Comparison of ENCODE assay signal across 1 cellular context in the genomic region with DNA sequence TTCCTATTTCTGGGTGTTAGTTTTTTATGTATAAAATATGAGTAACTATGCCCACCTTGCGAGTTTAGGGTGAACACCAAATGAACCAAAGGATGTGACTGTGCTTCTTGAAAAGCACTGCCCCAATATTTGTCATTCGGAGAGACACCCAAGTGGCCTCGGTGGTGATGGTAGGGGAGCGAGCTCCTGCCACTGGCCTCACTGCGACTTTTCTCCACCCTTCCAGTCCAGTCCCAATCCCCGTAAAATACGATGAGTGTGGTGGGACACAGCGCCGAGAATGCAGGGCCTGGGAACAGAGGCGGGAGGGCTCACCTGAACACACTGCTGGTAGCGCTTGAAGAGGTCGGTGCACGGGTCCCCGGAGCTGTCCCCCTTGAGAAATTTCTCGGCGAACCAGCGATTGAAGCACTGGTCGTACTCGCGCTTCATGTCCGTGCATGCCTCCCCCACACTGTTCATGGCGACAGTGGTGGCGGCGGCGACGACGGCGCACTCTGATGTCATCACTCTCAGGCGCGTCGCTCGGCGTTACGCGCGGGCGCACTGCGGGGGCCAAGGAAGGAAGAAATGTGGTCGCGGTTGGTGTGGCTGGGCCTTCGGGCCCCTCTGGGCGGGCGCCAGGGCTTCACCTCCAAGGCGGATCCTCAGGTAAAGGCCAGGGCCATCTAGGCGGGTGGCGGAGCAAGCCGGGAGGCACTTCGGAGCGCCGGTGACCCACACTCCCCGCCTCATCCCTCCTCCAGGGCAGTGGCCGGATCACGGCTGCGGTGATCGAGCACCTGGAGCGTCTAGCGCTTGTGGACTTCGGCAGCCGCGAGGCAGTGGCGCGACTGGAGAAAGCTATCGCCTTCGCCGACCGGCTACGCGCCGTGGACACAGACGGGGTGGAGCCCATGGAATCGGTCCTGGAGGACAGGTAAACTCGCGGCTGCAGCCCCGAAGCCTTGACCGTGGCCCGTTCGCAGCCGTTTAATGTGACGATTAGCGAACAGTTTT.
TF ChIP-seq lines count a peak whose summit lies in the region.

A gene with protein sequence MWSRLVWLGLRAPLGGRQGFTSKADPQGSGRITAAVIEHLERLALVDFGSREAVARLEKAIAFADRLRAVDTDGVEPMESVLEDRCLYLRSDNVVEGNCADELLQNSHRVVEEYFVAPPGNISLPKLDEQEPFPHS (plus strand): TSS at position 534 of the 999 bp plus-strand sequence. CDS start 37 bp downstream, at position 571.
A gene (minus strand): TSS at position 474 of the 999 bp plus-strand sequence. CDS start 12 bp downstream, at position 462.

TF ChIP-seq in HepG2, 621 proteins besides CTCF, POLR2A, EP300 and RAD21 (continued from another document and continues in another):
- TF ChIP-seq, protein P1, sequence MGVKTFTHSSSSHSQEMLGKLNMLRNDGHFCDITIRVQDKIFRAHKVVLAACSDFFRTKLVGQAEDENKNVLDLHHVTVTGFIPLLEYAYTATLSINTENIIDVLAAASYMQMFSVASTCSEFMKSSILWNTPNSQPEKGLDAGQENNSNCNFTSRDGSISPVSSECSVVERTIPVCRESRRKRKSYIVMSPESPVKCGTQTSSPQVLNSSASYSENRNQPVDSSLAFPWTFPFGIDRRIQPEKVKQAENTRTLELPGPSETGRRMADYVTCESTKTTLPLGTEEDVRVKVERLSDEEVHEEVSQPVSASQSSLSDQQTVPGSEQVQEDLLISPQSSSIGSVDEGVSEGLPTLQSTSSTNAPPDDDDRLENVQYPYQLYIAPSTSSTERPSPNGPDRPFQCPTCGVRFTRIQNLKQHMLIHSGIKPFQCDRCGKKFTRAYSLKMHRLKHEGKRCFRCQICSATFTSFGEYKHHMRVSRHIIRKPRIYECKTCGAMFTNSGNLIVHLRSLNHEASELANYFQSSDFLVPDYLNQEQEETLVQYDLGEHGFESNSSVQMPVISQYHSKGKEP (CRISPR knock-in tag; IDR thresholded peaks at IDR 0.05) = peak; percentile 44; the same call in 1 of the 2 replicates
- TF ChIP-seq, protein P2, sequence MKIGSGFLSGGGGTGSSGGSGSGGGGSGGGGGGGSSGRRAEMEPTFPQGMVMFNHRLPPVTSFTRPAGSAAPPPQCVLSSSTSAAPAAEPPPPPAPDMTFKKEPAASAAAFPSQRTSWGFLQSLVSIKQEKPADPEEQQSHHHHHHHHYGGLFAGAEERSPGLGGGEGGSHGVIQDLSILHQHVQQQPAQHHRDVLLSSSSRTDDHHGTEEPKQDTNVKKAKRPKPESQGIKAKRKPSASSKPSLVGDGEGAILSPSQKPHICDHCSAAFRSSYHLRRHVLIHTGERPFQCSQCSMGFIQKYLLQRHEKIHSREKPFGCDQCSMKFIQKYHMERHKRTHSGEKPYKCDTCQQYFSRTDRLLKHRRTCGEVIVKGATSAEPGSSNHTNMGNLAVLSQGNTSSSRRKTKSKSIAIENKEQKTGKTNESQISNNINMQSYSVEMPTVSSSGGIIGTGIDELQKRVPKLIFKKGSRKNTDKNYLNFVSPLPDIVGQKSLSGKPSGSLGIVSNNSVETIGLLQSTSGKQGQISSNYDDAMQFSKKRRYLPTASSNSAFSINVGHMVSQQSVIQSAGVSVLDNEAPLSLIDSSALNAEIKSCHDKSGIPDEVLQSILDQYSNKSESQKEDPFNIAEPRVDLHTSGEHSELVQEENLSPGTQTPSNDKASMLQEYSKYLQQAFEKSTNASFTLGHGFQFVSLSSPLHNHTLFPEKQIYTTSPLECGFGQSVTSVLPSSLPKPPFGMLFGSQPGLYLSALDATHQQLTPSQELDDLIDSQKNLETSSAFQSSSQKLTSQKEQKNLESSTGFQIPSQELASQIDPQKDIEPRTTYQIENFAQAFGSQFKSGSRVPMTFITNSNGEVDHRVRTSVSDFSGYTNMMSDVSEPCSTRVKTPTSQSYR (CRISPR knock-in tag; IDR thresholded peaks at IDR 0.05; ENCODE audit: borderline replicate concordance) = peak; percentile 92
- TF ChIP-seq ZNF430 (CRISPR knock-in tag; IDR thresholded peaks at IDR 0.05) (peak; percentile 76; the same call in 1 of the 2 replicates), U2AF1 (optimal IDR thresholded peaks at IDR 0.05; ENCODE audit: low read depth, low read length) (peak; percentile 50), MIXL1 (CRISPR knock-in tag; IDR thresholded peaks at IDR 0.05) (peak; percentile 75), GZF1 (CRISPR knock-in tag; IDR thresholded peaks at IDR 0.05) (peak; percentile 35; the same call in 1 of the 2 replicates), ZNF772 (CRISPR knock-in tag; IDR thresholded peaks at IDR 0.05) (peak; percentile 97), BCL6 (CRISPR knock-in tag; IDR thresholded peaks at IDR 0.05) (peak; percentile 50), ZNF790 (CRISPR knock-in tag; IDR thresholded peaks at IDR 0.05; ENCODE audit: borderline replicate concordance) (0 out of 2 replicates have a peak, but pooled peaks have one; percentile 30), GABPB1 (CRISPR knock-in tag; IDR thresholded peaks at IDR 0.05) (peak; percentile 91), RBFOX2 (IDR thresholded peaks at IDR 0.05; ENCODE audit: low read depth, low read length) (peak; percentile 99), TARDBP (CRISPR knock-in tag; IDR thresholded peaks at IDR 0.05) (peak; percentile 95), XBP1 (CRISPR knock-in tag; IDR thresholded peaks at IDR 0.05) (no peak), SP4 (CRISPR knock-in tag; IDR thresholded peaks at IDR 0.05) (peak; percentile 70; the same call in 1 of the 2 replicates), ZFP37 (CRISPR knock-in tag; IDR thresholded peaks at IDR 0.05; ENCODE audit: borderline replicate concordance) (peak; percentile 63; the same call in 1 of the 2 replicates), PCBP1 (IDR thresholded peaks at IDR 0.05; ENCODE audit: borderline replicate concordance, low read depth, low read length) (peak; percentile 91; the same call in 1 of the 2 replicates), ZNF547 (CRISPR knock-in tag; IDR thresholded peaks at IDR 0.05) (peak; percentile 52; the same call in 1 of the 2 replicates), POLR2AphosphoS2 (IDR thresholded peaks at IDR 0.05; ENCODE audit: low read depth, low read length) (peak; percentile 44; the same call in 1 of the 2 replicates), STAT5B (CRISPR knock-in tag; IDR thresholded peaks at IDR 0.05) (peak; percentile 87), ZEB1 (IDR thresholded peaks at IDR 0.05; ENCODE audit: insufficient replicate concordance, low read depth) (peak; percentile 30), ZNF496 (CRISPR knock-in tag; IDR thresholded peaks at IDR 0.05; ENCODE audit: insufficient replicate concordance) (no peak), MEIS1 (CRISPR knock-in tag; IDR thresholded peaks at IDR 0.05; ENCODE audit: borderline replicate concordance) (peak; percentile 82; the same call in 1 of the 2 replicates), FOXK1 (CRISPR knock-in tag; IDR thresholded peaks at IDR 0.05; ENCODE audit: borderline replicate concordance, low read depth) (peak; percentile 96), ISL2 (CRISPR knock-in tag; IDR thresholded peaks at IDR 0.05) (peak; percentile 74), TOPORS (CRISPR knock-in tag; IDR thresholded peaks at IDR 0.05) (no peak; the same call in 1 of the 2 replicates), KLF15 (CRISPR knock-in tag; IDR thresholded peaks at IDR 0.05; ENCODE audit: borderline replicate concordance) (0 out of 2 replicates have a peak, but pooled peaks have one; percentile 71), HNF4A (CRISPR knock-in tag; IDR thresholded peaks at IDR 0.05) (peak; percentile 48; the same call in 1 of the 2 replicates), SNAPC2 (CRISPR knock-in tag; IDR thresholded peaks at IDR 0.05) (peak; percentile 80; the same call in 1 of the 2 replicates), ZBTB42 (CRISPR knock-in tag; IDR thresholded peaks at IDR 0.05) (0 out of 2 replicates have a peak, but pooled peaks have one; percentile 33), CREM (IDR thresholded peaks at IDR 0.05) (peak; percentile 99), CREM (CRISPR knock-in tag; IDR thresholded peaks at IDR 0.05) (peak; percentile 99), ASH2L (IDR thresholded peaks at IDR 0.05; ENCODE audit: insufficient read length, low read depth, low read length) (peak; percentile 97), KDM1A (CRISPR knock-in tag; IDR thresholded peaks at IDR 0.05) (0 out of 2 replicates have a peak, but pooled peaks have one; percentile 17), GATAD1 (CRISPR knock-in tag; IDR thresholded peaks at IDR 0.05) (peak; percentile 100), SP1 (IDR thresholded peaks at IDR 0.05) (no peak), SP1 (CRISPR knock-in tag; IDR thresholded peaks at IDR 0.05) (peak; percentile 88)
- TF ChIP-seq, protein P3, sequence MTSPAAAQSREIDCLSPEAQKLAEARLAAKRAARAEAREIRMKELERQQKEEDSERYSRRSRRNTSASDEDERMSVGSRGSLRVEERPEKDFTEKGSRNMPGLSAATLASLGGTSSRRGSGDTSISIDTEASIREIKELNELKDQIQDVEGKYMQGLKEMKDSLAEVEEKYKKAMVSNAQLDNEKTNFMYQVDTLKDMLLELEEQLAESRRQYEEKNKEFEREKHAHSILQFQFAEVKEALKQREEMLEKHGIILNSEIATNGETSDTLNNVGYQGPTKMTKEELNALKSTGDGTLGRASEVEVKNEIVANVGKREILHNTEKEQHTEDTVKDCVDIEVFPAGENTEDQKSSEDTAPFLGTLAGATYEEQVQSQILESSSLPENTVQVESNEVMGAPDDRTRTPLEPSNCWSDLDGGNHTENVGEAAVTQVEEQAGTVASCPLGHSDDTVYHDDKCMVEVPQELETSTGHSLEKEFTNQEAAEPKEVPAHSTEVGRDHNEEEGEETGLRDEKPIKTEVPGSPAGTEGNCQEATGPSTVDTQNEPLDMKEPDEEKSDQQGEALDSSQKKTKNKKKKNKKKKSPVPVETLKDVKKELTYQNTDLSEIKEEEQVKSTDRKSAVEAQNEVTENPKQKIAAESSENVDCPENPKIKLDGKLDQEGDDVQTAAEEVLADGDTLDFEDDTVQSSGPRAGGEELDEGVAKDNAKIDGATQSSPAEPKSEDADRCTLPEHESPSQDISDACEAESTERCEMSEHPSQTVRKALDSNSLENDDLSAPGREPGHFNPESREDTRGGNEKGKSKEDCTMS (CRISPR knock-in tag; conservative IDR thresholded peaks at IDR 0.05) = 0 out of 2 replicates have a peak, but pooled peaks have one; percentile 70
- TF ChIP-seq, protein P4, sequence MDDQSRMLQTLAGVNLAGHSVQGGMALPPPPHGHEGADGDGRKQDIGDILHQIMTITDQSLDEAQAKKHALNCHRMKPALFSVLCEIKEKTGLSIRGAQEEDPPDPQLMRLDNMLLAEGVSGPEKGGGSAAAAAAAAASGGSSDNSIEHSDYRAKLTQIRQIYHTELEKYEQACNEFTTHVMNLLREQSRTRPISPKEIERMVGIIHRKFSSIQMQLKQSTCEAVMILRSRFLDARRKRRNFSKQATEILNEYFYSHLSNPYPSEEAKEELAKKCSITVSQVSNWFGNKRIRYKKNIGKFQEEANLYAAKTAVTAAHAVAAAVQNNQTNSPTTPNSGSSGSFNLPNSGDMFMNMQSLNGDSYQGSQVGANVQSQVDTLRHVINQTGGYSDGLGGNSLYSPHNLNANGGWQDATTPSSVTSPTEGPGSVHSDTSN (CRISPR knock-in tag; IDR thresholded peaks at IDR 0.05; ENCODE audit: borderline replicate concordance) = no peak
- TF ChIP-seq, protein P5, sequence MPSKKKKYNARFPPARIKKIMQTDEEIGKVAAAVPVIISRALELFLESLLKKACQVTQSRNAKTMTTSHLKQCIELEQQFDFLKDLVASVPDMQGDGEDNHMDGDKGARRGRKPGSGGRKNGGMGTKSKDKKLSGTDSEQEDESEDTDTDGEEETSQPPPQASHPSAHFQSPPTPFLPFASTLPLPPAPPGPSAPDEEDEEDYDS (CRISPR knock-in tag; IDR thresholded peaks at IDR 0.05) = peak; percentile 79
- TF ChIP-seq, protein P6, sequence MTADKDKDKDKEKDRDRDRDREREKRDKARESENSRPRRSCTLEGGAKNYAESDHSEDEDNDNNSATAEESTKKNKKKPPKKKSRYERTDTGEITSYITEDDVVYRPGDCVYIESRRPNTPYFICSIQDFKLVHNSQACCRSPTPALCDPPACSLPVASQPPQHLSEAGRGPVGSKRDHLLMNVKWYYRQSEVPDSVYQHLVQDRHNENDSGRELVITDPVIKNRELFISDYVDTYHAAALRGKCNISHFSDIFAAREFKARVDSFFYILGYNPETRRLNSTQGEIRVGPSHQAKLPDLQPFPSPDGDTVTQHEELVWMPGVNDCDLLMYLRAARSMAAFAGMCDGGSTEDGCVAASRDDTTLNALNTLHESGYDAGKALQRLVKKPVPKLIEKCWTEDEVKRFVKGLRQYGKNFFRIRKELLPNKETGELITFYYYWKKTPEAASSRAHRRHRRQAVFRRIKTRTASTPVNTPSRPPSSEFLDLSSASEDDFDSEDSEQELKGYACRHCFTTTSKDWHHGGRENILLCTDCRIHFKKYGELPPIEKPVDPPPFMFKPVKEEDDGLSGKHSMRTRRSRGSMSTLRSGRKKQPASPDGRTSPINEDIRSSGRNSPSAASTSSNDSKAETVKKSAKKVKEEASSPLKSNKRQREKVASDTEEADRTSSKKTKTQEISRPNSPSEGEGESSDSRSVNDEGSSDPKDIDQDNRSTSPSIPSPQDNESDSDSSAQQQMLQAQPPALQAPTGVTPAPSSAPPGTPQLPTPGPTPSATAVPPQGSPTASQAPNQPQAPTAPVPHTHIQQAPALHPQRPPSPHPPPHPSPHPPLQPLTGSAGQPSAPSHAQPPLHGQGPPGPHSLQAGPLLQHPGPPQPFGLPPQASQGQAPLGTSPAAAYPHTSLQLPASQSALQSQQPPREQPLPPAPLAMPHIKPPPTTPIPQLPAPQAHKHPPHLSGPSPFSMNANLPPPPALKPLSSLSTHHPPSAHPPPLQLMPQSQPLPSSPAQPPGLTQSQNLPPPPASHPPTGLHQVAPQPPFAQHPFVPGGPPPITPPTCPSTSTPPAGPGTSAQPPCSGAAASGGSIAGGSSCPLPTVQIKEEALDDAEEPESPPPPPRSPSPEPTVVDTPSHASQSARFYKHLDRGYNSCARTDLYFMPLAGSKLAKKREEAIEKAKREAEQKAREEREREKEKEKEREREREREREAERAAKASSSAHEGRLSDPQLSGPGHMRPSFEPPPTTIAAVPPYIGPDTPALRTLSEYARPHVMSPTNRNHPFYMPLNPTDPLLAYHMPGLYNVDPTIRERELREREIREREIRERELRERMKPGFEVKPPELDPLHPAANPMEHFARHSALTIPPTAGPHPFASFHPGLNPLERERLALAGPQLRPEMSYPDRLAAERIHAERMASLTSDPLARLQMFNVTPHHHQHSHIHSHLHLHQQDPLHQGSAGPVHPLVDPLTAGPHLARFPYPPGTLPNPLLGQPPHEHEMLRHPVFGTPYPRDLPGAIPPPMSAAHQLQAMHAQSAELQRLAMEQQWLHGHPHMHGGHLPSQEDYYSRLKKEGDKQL (CRISPR knock-in tag; IDR thresholded peaks at IDR 0.05; ENCODE audit: low read depth) = peak; percentile 80; the same call in 1 of the 2 replicates
- TF ChIP-seq, protein P7, sequence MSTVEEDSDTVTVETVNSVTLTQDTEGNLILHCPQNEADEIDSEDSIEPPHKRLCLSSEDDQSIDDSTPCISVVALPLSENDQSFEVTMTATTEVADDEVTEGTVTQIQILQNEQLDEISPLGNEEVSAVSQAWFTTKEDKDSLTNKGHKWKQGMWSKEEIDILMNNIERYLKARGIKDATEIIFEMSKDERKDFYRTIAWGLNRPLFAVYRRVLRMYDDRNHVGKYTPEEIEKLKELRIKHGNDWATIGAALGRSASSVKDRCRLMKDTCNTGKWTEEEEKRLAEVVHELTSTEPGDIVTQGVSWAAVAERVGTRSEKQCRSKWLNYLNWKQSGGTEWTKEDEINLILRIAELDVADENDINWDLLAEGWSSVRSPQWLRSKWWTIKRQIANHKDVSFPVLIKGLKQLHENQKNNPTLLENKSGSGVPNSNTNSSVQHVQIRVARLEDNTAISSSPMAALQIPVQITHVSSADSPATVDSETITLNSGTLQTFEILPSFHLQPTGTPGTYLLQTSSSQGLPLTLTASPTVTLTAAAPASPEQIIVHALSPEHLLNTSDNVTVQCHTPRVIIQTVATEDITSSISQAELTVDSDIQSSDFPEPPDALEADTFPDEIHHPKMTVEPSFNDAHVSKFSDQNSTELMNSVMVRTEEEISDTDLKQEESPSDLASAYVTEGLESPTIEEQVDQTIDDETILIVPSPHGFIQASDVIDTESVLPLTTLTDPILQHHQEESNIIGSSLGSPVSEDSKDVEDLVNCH (CRISPR knock-in tag; IDR thresholded peaks at IDR 0.05) = 0 out of 2 replicates have a peak, but pooled peaks have one; percentile 61
